In genomic region chr4:70133473-70133872, GRCh38 we compare ENCODE assay signal across 37 cellular contexts. TPM values are rescaled to one million over a fixed set of nuclear protein-coding genes. Genes with fewer than 3 reads are reported as not detected.
"Had no signal": no experiment of that assay in that cellular context is flagged by ENCODE, and none has a peak within 500 bp of the region (broad histone marks: within the 10 kb centered on the region; RNA-seq: fewer than 3 reads in every experiment).

No MANE protein-coding gene starts in this region.

- H3K4me1 Mint-ChIP-seq: immature natural killer cell; naive B cell; neural crest cell; stimulated activated effector memory CD8-positive, alpha-beta T cell treated with anti-CD3 and anti-CD28 coated beads, Interleukin-12 subunit alpha, Interleukin-12 subunit beta, amount 100 ng/mL, for 72 hours had no signal

- DNase-seq: dermis blood vessel endothelial cell; effector memory CD4-positive, alpha-beta T cell; foreskin melanocyte; glutamatergic neuron; heart right ventricle; hippocampal formation; immature natural killer cell; islet precursor cell; kidney glomerular epithelial cell; left colon; left ventricle myocardium inferior; lower lobe of right lung; mucosa of descending colon; naive B cell; sigmoid colon; stimulated activated CD4-positive, alpha-beta T cell treated with anti-CD3 and anti-CD28 coated beads, Interleukin-2, amount 100 ng/mL, for 24 hours; stimulated activated CD4-positive, alpha-beta T cell treated with anti-CD3 and anti-CD28 coated beads, Interleukin-4, amount 100 ng/mL, for 24 hours; stimulated activated naive CD4-positive, alpha-beta T cell treated with Interleukin-2 at 50 U/mL for 16 hours; stomach; tibial artery; upper lobe of right lung; uterus had no signal

- H3K36me3 ChIP-seq: esophagus muscularis mucosa, heart right ventricle, left ventricle myocardium inferior, lower lobe of right lung, right atrium auricular region, sigmoid colon, stomach, tibial artery, upper lobe of right lung, uterus had no signal

- H3K27ac Mint-ChIP-seq: immature natural killer cell; naive B cell; natural killer cell treated with Interleukin-12 subunit alpha and Interleukin-12 subunit beta and Interleukin-15 and Interleukin-18, amount 100 ng/mL, for 72 hours; progenitor cell of endocrine pancreas; stimulated activated effector memory CD8-positive, alpha-beta T cell treated with anti-CD3 and anti-CD28 coated beads, Interleukin-12 subunit alpha, Interleukin-12 subunit beta, amount 100 ng/mL, for 72 hours had no signal

- H3K27me3 ChIP-seq: esophagus muscularis mucosa, heart right ventricle, right atrium auricular region, sigmoid colon, stomach, tibial artery, upper lobe of right lung, uterus had no signal

- H3K27ac ChIP-seq: coronary artery, esophagus muscularis mucosa, heart right ventricle, left ventricle myocardium inferior, lower lobe of right lung, parathyroid adenoma, right atrium auricular region, sigmoid colon, stomach, tibial artery, upper lobe of right lung, uterus had no signal

- H3K9me3 Mint-ChIP-seq: naive B cell; natural killer cell treated with Interleukin-12 subunit alpha and Interleukin-12 subunit beta and Interleukin-15 and Interleukin-18, amount 100 ng/mL, for 72 hours; neural crest cell had no signal

- H3K4me3 ChIP-seq: coronary artery, esophagus muscularis mucosa, heart right ventricle, left ventricle myocardium inferior, lower lobe of right lung, mucosa of descending colon, right atrium auricular region, sigmoid colon, stomach, tibial artery, upper lobe of right lung, uterus had no signal

- H3K9ac ChIP-seq: parathyroid adenoma had no signal

- H3K4me1 ChIP-seq: esophagus muscularis mucosa, heart right ventricle, left ventricle myocardium inferior, lower lobe of right lung, parathyroid adenoma, right atrium auricular region, sigmoid colon, stomach, tibial artery, upper lobe of right lung, uterus had no signal

- H3K27me3 Mint-ChIP-seq: naive B cell; natural killer cell treated with Interleukin-12 subunit alpha and Interleukin-12 subunit beta and Interleukin-15 and Interleukin-18, amount 100 ng/mL, for 72 hours; progenitor cell of endocrine pancreas had no signal

- ATAC-seq: heart right ventricle; left colon; lower lobe of right lung; mucosa of descending colon; natural killer cell treated with Interleukin-12 subunit alpha and Interleukin-12 subunit beta and Interleukin-15 and Interleukin-18, amount 100 ng/mL, for 72 hours; stimulated activated effector memory CD8-positive, alpha-beta T cell treated with anti-CD3 and anti-CD28 coated beads, Interleukin-12 subunit alpha, Interleukin-12 subunit beta, amount 100 ng/mL, for 72 hours; upper lobe of right lung had no signal

- H3K9me3 ChIP-seq: esophagus muscularis mucosa, heart right ventricle, lower lobe of right lung, mucosa of descending colon, right atrium auricular region, sigmoid colon, stomach, tibial artery, upper lobe of right lung, uterus had no signal

- H3K36me3 Mint-ChIP-seq: immature natural killer cell; naive B cell; natural killer cell treated with Interleukin-12 subunit alpha and Interleukin-12 subunit beta and Interleukin-15 and Interleukin-18, amount 100 ng/mL, for 72 hours; stimulated activated effector memory CD8-positive, alpha-beta T cell treated with anti-CD3 and anti-CD28 coated beads, Interleukin-12 subunit alpha, Interleukin-12 subunit beta, amount 100 ng/mL, for 72 hours had no signal

- H2AFZ ChIP-seq: parathyroid adenoma had no signal

- H3K4me3 Mint-ChIP-seq: immature natural killer cell; naive B cell; natural killer cell treated with Interleukin-12 subunit alpha and Interleukin-12 subunit beta and Interleukin-15 and Interleukin-18, amount 100 ng/mL, for 72 hours; neural crest cell; stimulated activated effector memory CD8-positive, alpha-beta T cell treated with anti-CD3 and anti-CD28 coated beads, Interleukin-12 subunit alpha, Interleukin-12 subunit beta, amount 100 ng/mL, for 72 hours had no signal

- H3K79me2 ChIP-seq: parathyroid adenoma had no signal

RNA-seq across cellular contexts. Expression of gene PRR27, which starts 20.6 kb away (rescaled TPM):
- total RNA-seq: dermis blood vessel endothelial cell; endothelial cell of umbilical vein; epithelial cell of proximal tubule; esophagus muscularis mucosa; fibroblast of lung; heart right ventricle; left colon; left ventricle myocardium inferior; lower lobe of right lung; mucosa of descending colon; natural killer cell treated with Interleukin-12 subunit alpha and Interleukin-12 subunit beta and Interleukin-15 and Interleukin-18, amount 100 ng/mL, for 72 hours; neural crest cell; osteoblast; progenitor cell of endocrine pancreas; right atrium auricular region; sigmoid colon; skeletal muscle tissue; stomach; subcutaneous adipose tissue; temporal lobe; upper lobe of right lung; uterus had no signal
- polyA plus RNA-seq: endothelial cell of umbilical vein, fibroblast of lung, heart right ventricle, immature natural killer cell, stomach had no signal
